In genomic region chr10:48551796-48552591, GRCh38 we compare ENCODE assay signal across 9 cellular contexts. TPM values are rescaled to one million over a fixed set of nuclear protein-coding genes. Genes with fewer than 3 reads are reported as not detected.
DNase-seq lines count a peak whose midpoint lies in the region; ATAC-seq and TF ChIP-seq lines count a peak whose summit lies in the region.
"Had no signal": no experiment of that assay in that cellular context is flagged by ENCODE, and none has a peak within 500 bp of the region (broad histone marks: within the 10 kb centered on the region; RNA-seq: fewer than 3 reads in every experiment).

No MANE protein-coding gene starts in this region.

- peaks cover 3% of the 10 kb centered on the region for H3K9me3 Mint-ChIP-seq in endodermal cell
- H3K9me3 Mint-ChIP-seq: CD8-positive, alpha-beta T cell had no signal

- H3K4me3 ChIP-seq in endodermal cell (ENCODE audit: low read length) = no peak overlapping the region

- no peaks in the 10 kb centered on the region for H3K36me3 ChIP-seq in endodermal cell (ENCODE audit: control insufficient read depth, insufficient read depth, low read length)

- WGBS in endodermal cell (ENCODE audit: insufficient coverage in 1 of 2, insufficient read length in 1 of 2), 2 experiments = 70 to 81% methylated on average over 3 to 7 of the region's 7 CpGs

- H3K4me1 Mint-ChIP-seq in endodermal cell = peaks cover 2% of the 10 kb centered on the region

- no peak overlapping the region for H3K9ac ChIP-seq in endodermal cell (ENCODE audit: extremely low read depth, low read length, poor library complexity, severe bottlenecking)

- DNase-seq in NCI-H510A treated with DMSO at 0.1 percent for 48 hours (lab: John Stamatoyannopoulos, UW) (peak; percentile 52), NCI-H510A (lab: John Stamatoyannopoulos, UW) (no peak), KBM-7 (peak; percentile 79), RPMI7951 (ENCODE audit: low read depth) (peak; percentile 55), endodermal cell (peak; percentile 76), medulla oblongata (ENCODE audit: extremely low spot score) (peak; percentile 75)

- no peak overlapping the region for H3K27ac ChIP-seq in endodermal cell (ENCODE audit: low read depth, low read length)

- ATAC-seq in HG03159 (IDR thresholded peaks at IDR 0.05; ENCODE audit: unreplicated experiment) (no peak), HG02852 (IDR thresholded peaks at IDR 0.05; ENCODE audit: unreplicated experiment) (no peak)
- ATAC-seq: CD8-positive, alpha-beta T cell had no signal

- H3K36me3 Mint-ChIP-seq in endodermal cell (ENCODE audit: low read depth) = no peaks in the 10 kb centered on the region
- H3K36me3 Mint-ChIP-seq: CD8-positive, alpha-beta T cell had no signal

- in situ Hi-C loops in KBM-7 (cut with MboI; ENCODE audit: low pct_unique_long_range_greater_than_20kb, low sequenced_read_pairs) = loop anchor here (10.0 kb wide), 1 partner anchor 103 kb away; no protein-coding TSS in a partner anchor

- H3K27ac Mint-ChIP-seq in endodermal cell = no peak overlapping the region
- H3K27ac Mint-ChIP-seq: CD8-positive, alpha-beta T cell had no signal

- H3K27me3 ChIP-seq in endodermal cell (ENCODE audit: control insufficient read depth, insufficient read depth, low read length, poor library complexity, severe bottlenecking) = no peaks in the 10 kb centered on the region

- H3K4me1 ChIP-seq in endodermal cell (ENCODE audit: control insufficient read depth, insufficient read depth, low read length) = no peaks in the 10 kb centered on the region

- TF ChIP-seq CTCF in endodermal cell (conservative IDR thresholded peaks at IDR 0.05) = peak; percentile 90

- peaks cover 3% of the 10 kb centered on the region for H3K27me3 Mint-ChIP-seq in endodermal cell (ENCODE audit: insufficient read depth)

- no peak overlapping the region for H3K4me3 Mint-ChIP-seq in endodermal cell
- H3K4me3 Mint-ChIP-seq: CD8-positive, alpha-beta T cell had no signal

- no peaks in the 10 kb centered on the region for H3K9me3 ChIP-seq in endodermal cell (ENCODE audit: control insufficient read depth, low read length)

RNA-seq across cellular contexts. Expression of gene ARHGAP22, which starts 52.9 kb away (rescaled TPM):
- 20.7 and 31.0 TPM in 2 replicates for total RNA-seq in RPMI7951 (2014; rRNA removed; shearing (Covaris generic))
- total RNA-seq in endodermal cell = 10 to 100 TPM; 10.3 to 14.1 TPM
- polyA plus RNA-seq in endodermal cell (2013, experiment 1 of 2) = 1.8 TPM
- polyA plus RNA-seq in endodermal cell (2013, experiment 2 of 2) = 1.3 TPM
- total RNA-seq: CD8-positive, alpha-beta T cell had no signal
